Comparison of ENCODE assay signal across 7 cellular contexts in genomic region chr10:98262571-98262970, GRCh38. TPM values are rescaled to one million over a fixed set of nuclear protein-coding genes. Genes with fewer than 3 reads are reported as not detected.
A peak's percentile ranks its signal among the peaks of the same experiment; 100 is the strongest.
DNase-seq lines count a peak whose midpoint lies in the region; ATAC-seq, FAIRE-seq and TF ChIP-seq lines count a peak whose summit lies in the region.

No MANE protein-coding gene starts in this region.

- H3K79me2 ChIP-seq in keratinocyte (ENCODE audit: control insufficient read depth, insufficient read depth, low read length), result no peaks in the 10 kb centered on the region

- no peak overlapping the region for H2AFZ ChIP-seq in keratinocyte (ENCODE audit: control insufficient read depth, low read length)

- H3K4me3 ChIP-seq in adipocyte (ENCODE audit: low read length) (no peak overlapping the region), keratinocyte (ENCODE audit: control insufficient read depth in 2 of 3, extremely low read depth in 1 of 3, insufficient read depth in 2 of 3, low read depth in 1 of 3, low read length in 3 of 3) (no peak overlapping the region)

- H3K4me2 ChIP-seq in keratinocyte (ENCODE audit: control insufficient read depth, extremely low read depth, insufficient read depth, low read depth, low read length), result no peak overlapping the region

- H3K27me3 ChIP-seq in adipocyte (replicated peaks; ENCODE audit: control insufficient read depth, insufficient read depth, low read length), result no peaks in the 10 kb centered on the region
- H3K27me3 ChIP-seq in keratinocyte (ENCODE audit: control insufficient read depth, extremely low read depth, insufficient read depth, low read length), result peaks cover 10% of the 10 kb centered on the region

- H3K9me1 ChIP-seq in keratinocyte (ENCODE audit: control insufficient read depth, extremely low read depth, insufficient read depth, low read length), result no peaks in the 10 kb centered on the region

- no peak for ATAC-seq in HG02870 (IDR thresholded peaks at IDR 0.05; ENCODE audit: unreplicated experiment)
- no peak for ATAC-seq in GM21529 (IDR thresholded peaks at IDR 0.05; ENCODE audit: unreplicated experiment)
- ATAC-seq in HG02981 (IDR thresholded peaks at IDR 0.05; ENCODE audit: unreplicated experiment), result no peak

- H3K9me3 ChIP-seq in adipocyte (ENCODE audit: control insufficient read depth, low read length), result no peaks in the 10 kb centered on the region
- no peaks in the 10 kb centered on the region for H3K9me3 ChIP-seq in keratinocyte (ENCODE audit: control insufficient read depth, low read depth, low read length)

- H3K36me3 ChIP-seq in adipocyte (ENCODE audit: control insufficient read depth, insufficient read depth, low read length, severe bottlenecking) (no peaks in the 10 kb centered on the region), keratinocyte (ENCODE audit: control insufficient read depth in 2 of 2, extremely low read depth in 1 of 2, insufficient read depth in 2 of 2, low read length in 2 of 2) (no peaks in the 10 kb centered on the region)

- no peak for FAIRE-seq in keratinocyte (lab: Jason Lieb, UNC)

- no peaks in the 10 kb centered on the region for H4K20me1 ChIP-seq in keratinocyte (ENCODE audit: control insufficient read depth, extremely low read depth, insufficient read depth, low read length)

- H3K9ac ChIP-seq in adipocyte (ENCODE audit: low read length) (no peak overlapping the region), keratinocyte (ENCODE audit: control insufficient read depth, extremely low read depth, insufficient read depth, low read length) (no peak overlapping the region)

- H3K4me1 ChIP-seq in adipocyte (ENCODE audit: control insufficient read depth, insufficient read depth, low read length) (peaks cover 12% of the 10 kb centered on the region), keratinocyte (ENCODE audit: control insufficient read depth, extremely low read depth, insufficient read depth, low read length) (no peaks in the 10 kb centered on the region)

- peak; percentile 62 for DNase-seq in ELR (ENCODE audit: low read depth)
- DNase-seq in LoVo (ENCODE audit: low spot score), result peak; percentile 30
- DNase-seq in adipocyte (ENCODE audit: low read depth), result peak; percentile 45
- DNase-seq in keratinocyte (ENCODE audit: low read depth, low spot score), result peak; percentile 21

- no peak overlapping the region for H3K27ac ChIP-seq in keratinocyte (ENCODE audit: control insufficient read depth, insufficient read depth, low read length)

- peak; percentile 54 to 97 (median 87) for TF ChIP-seq CTCF in keratinocyte (optimal IDR thresholded peaks at IDR 0.05 in 1 of 3, IDR thresholded peaks at IDR 0.05 in 1 of 3, conservative IDR thresholded peaks at IDR 0.05 in 1 of 3; ENCODE audit: extremely low read depth in 1 of 3, insufficient read depth in 2 of 3, low read length in 3 of 3)

- dilution Hi-C loops in keratinocyte (cut with MboI; ENCODE audit: extremely low pct_ligation_motif_present, low sequenced_read_pairs), result no loop called here

RNA-seq across cellular contexts. Expression of gene LOXL4, which starts 5.4 kb away (rescaled TPM):
- 0.01 to 0.03 TPM (median 0.01 TPM) in 3 replicates for polyA plus RNA-seq in keratinocyte
- polyA plus RNA-seq in keratinocyte (2011; ENCODE audit: low read depth), result not detected
- polyA plus RNA-seq in keratinocyte (2011; cell fraction: cytosol; rRNA removed), result 0.01 TPM in 1 of 2 replicates, not detected in the other
- polyA plus RNA-seq in keratinocyte (2011; cell fraction: nucleus; rRNA removed), result 0.03 TPM in 1 of 2 replicates, not detected in the other
- 0.11 TPM in 1 of 2 replicates, not detected in the other for polyA plus RNA-seq in keratinocyte (2012; ENCODE audit: low replicate concordance)
- polyA minus RNA-seq in keratinocyte, result 0.16 TPM in 1 of 3 replicates, not detected in the others
- polyA minus RNA-seq in keratinocyte (2011; cell fraction: cytosol; rRNA and poly(A)+ RNA removed), result not detected
- polyA minus RNA-seq in keratinocyte (2011; cell fraction: nucleus; rRNA and poly(A)+ RNA removed), result not detected in 2 replicates
